3 cellular contexts compared by ENCODE assay signal in genomic region chr13:33626407-33626806, GRCh38.
"Had no signal": no experiment of that assay in that cellular context is flagged by ENCODE, and none has a peak within 500 bp of the region (broad histone marks: within the 10 kb centered on the region; RNA-seq: fewer than 3 reads in every experiment).

No MANE protein-coding gene starts in this region.

- H3K4me3 ChIP-seq: GM12878 had no signal

- DNase-seq: GDM1, GF-D8 had no signal
